ENCODE assay signal across 9 cellular contexts in the genomic region with DNA sequence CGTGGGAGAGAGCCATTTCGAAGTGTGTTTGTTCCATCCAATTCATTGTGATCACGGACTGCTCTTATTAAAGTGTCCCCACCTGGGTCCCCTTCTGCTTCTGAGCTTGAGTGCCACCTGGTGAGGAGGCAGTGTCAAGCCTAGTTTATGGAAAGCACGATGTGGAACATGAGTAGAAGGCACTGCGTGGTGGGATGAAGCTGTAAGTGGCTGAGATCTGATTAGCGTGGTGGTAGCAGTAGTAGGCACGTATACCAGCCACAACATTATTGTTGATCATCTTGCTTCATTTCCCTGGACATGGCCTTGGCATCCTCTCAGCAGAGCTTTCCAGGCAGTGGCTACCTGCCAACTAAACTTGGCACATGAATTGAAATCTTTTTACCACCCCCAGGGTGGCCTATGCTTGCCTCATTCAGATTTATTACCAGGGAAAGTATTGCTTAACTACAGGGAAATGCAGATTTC. TPM values are rescaled to one million over a fixed set of nuclear protein-coding genes. Genes with fewer than 3 reads are reported as not detected.
A peak's percentile ranks its signal among the peaks of the same experiment; 100 is the strongest.
DNase-seq lines count a peak whose midpoint lies in the region; ATAC-seq and TF ChIP-seq lines count a peak whose summit lies in the region.
"Had no signal": no experiment of that assay in that cellular context is flagged by ENCODE, and none has a peak within 500 bp of the region (broad histone marks: within the 10 kb centered on the region; RNA-seq: fewer than 3 reads in every experiment).

No MANE protein-coding gene starts in this region.

- no peaks in the 10 kb centered on the region for H3K27me3 Mint-ChIP-seq in progenitor cell of endocrine pancreas

- TF ChIP-seq CTCF in progenitor cell of endocrine pancreas (IDR thresholded peaks at IDR 0.05; ENCODE audit: unreplicated experiment): no peak

- peak; percentile 37 for DNase-seq in GM04503 (ENCODE audit: low read depth)
- peak; percentile 9 for DNase-seq in NCI-H1694 treated with DMSO at 0.1 percent for 48 hours (lab: John Stamatoyannopoulos, UW)
- peak; percentile 23 to 57 for DNase-seq in dermis microvascular lymphatic vessel endothelial cell (ENCODE audit: low read depth in 2 of 2)
- DNase-seq in progenitor cell of endocrine pancreas (ENCODE audit: low spot score, unreplicated experiment): no peak
- no peak for DNase-seq in activated naive CD4-positive, alpha-beta T cell treated with anti-CD3 and anti-CD28 coated beads, Interleukin-2, amount 50 U/mL, for 16 hours
- no peak for DNase-seq in OCI-M2 (lab: John Stamatoyannopoulos, UW; ENCODE audit: unreplicated experiment)
- no peak for DNase-seq in DMS153 (lab: John Stamatoyannopoulos, UW)

- peak overlapping the region; percentile 22 for H3K27ac Mint-ChIP-seq in progenitor cell of endocrine pancreas
- H3K27ac Mint-ChIP-seq: stimulated activated naive CD8-positive, alpha-beta T cell treated with anti-CD3 and anti-CD28 coated beads, Interleukin-15, Interleukin-2, amounts not matched to agents 100 ng/mL and 50 ng/mL, for 24 hours had no signal

- peak; percentile 65 for ATAC-seq in GM21786 (IDR thresholded peaks at IDR 0.05; ENCODE audit: unreplicated experiment)

- no peaks in the 10 kb centered on the region for H3K4me1 Mint-ChIP-seq in progenitor cell of endocrine pancreas (ENCODE audit: low read depth)

- H3K4me3 Mint-ChIP-seq in progenitor cell of endocrine pancreas (ENCODE audit: low read depth): no peak overlapping the region
- H3K4me3 Mint-ChIP-seq: stimulated activated naive CD8-positive, alpha-beta T cell treated with anti-CD3 and anti-CD28 coated beads, Interleukin-15, Interleukin-2, amounts not matched to agents 100 ng/mL and 50 ng/mL, for 24 hours had no signal

- no peaks in the 10 kb centered on the region for H3K9me3 Mint-ChIP-seq in progenitor cell of endocrine pancreas (ENCODE audit: low read depth)
- H3K9me3 Mint-ChIP-seq: stimulated activated naive CD8-positive, alpha-beta T cell treated with anti-CD3 and anti-CD28 coated beads, Interleukin-15, Interleukin-2, amounts not matched to agents 100 ng/mL and 50 ng/mL, for 24 hours had no signal

- no peaks in the 10 kb centered on the region for H3K36me3 Mint-ChIP-seq in progenitor cell of endocrine pancreas (ENCODE audit: insufficient read depth)

RNA-seq across cellular contexts. Expression of gene GPAT3, which starts 46.4 kb away (rescaled TPM):
- 14.5 and 17.3 TPM in 2 replicates for total RNA-seq in dermis microvascular lymphatic vessel endothelial cell
- 0.17 and 0.36 TPM in 2 replicates for total RNA-seq in progenitor cell of endocrine pancreas

Comparison
In these comparisons a context has a peak if more than half of its experiments do, and no peak if none do; other contexts are left out.
1. DNase-seq: peak in GM04503 (single experiment), NCI-H1694 treated with DMSO at 0.1 percent for 48 hours (single experiment) and dermis microvascular lymphatic vessel endothelial cell (2 of 2); none in progenitor cell of endocrine pancreas (single experiment), activated naive CD4-positive, alpha-beta T cell treated with anti-CD3 and anti-CD28 coated beads, Interleukin-2, amount 50 U/mL, for 16 hours (single experiment), OCI-M2 (single experiment) and DMS153 (single experiment).
2. RNA of gene GPAT3, which starts 46.4 kb away (total RNA-seq): 14.5 to 17.3 TPM in dermis microvascular lymphatic vessel endothelial cell; 0.17 to 0.36 TPM in progenitor cell of endocrine pancreas; every median in the first group is over 10 times any median in the second.